18 cellular contexts compared by ENCODE assay signal in the genomic region with DNA sequence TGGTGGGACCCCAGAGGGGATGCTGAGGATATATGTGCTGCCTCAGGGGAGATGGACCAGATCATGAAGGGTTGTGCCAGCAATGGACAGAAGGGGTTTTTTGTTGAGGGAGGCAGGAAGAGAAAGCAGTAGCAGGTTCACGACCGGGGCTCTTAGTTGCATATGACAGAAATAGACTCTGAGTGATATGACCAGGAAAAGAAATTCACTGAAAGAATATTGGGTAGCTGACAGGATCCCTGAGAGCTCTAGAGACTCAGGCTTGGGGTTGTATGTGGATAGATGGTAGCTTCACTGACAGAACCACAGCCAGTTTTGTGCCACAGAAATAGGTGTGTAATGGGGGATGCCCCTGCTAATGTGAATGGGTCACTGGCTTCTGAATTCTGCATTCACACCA.
A peak's percentile ranks its signal among the peaks of the same experiment; 100 is the strongest.
DNase-seq lines count a peak whose midpoint lies in the region; ATAC-seq and TF ChIP-seq lines count a peak whose summit lies in the region.
"Had no signal": no experiment of that assay in that cellular context is flagged by ENCODE, and none has a peak within 500 bp of the region (broad histone marks: within the 10 kb centered on the region; RNA-seq: fewer than 3 reads in every experiment).

No MANE protein-coding gene starts in this region.

- H3K4me3 ChIP-seq in Caco-2 (ENCODE audit: low read depth, low read length), result no peak overlapping the region
- no peak overlapping the region for H3K4me3 ChIP-seq in spleen
- H3K4me3 ChIP-seq: GM23248, hepatocyte, transverse colon had no signal

- CTCF ChIA-PET in Caco-2 (lab: Charles Lee), result no interaction called here

- peak; percentile 54 for ATAC-seq in GM21390 (IDR thresholded peaks at IDR 0.05; ENCODE audit: unreplicated experiment)
- peak; percentile 39 for ATAC-seq in HG02938 (IDR thresholded peaks at IDR 0.05; ENCODE audit: unreplicated experiment)

- H3K9me3 ChIP-seq in Caco-2 (0 out of 2 replicates have a peak, but pooled peaks cover 2% of the 10 kb centered on the region), spleen (peaks cover 0 to 8% (median 5%) of the 10 kb centered on the region in 8 donors)
- H3K9me3 ChIP-seq: transverse colon had no signal

- H3K4me3 Mint-ChIP-seq in Caco-2 (ENCODE audit: unreplicated experiment), result no peak overlapping the region
- H3K4me3 Mint-ChIP-seq: activated CD4-positive, alpha-beta T cell treated with anti-CD3 and anti-CD28 coated beads, Interleukin-2, amount 10 ng/mL, durations not matched to agents 7 days and 5 days; activated naive CD8-positive, alpha-beta T cell had no signal

- intact Hi-C loops in Caco-2 (cut with micrococcal nuclease; ENCODE audit: unreplicated experiment), result no loop called here
- intact Hi-C loops in spleen (cut with DNase I; ENCODE audit: low total_unique reads), result no loop called here

- DNase-seq in Caco-2, result no peak
- DNase-seq in LHCN-M2 (ENCODE audit: low read depth), result peak; percentile 11
- no peak for DNase-seq in NCI-H748 (lab: John Stamatoyannopoulos, UW; ENCODE audit: unreplicated experiment)
- no peak for DNase-seq in midbrain (lab: John Stamatoyannopoulos, UW)
- no peak for DNase-seq in spleen
- DNase-seq in caudate nucleus (lab: John Stamatoyannopoulos, UW), result no peak
- DNase-seq: 8988T; activated CD4-positive, alpha-beta T cell treated with anti-CD3 and anti-CD28 coated beads, Interleukin-2, amount 10 ng/mL, durations not matched to agents 7 days and 5 days; NCI-H187 treated with DMSO at 0.1 percent for 48 hours; OCI-M1; stimulated activated CD4-positive, alpha-beta T cell treated with anti-CD3 and anti-CD28 coated beads, Interleukin-4, amount 100 ng/mL, for 1 hour; transverse colon had no signal

- H3K27me3 Mint-ChIP-seq in Caco-2 (ENCODE audit: insufficient read depth, unreplicated experiment), result no peaks in the 10 kb centered on the region

- peak overlapping the region; percentile 19 for H3K27ac Mint-ChIP-seq in Caco-2 (ENCODE audit: unreplicated experiment)
- H3K27ac Mint-ChIP-seq: activated CD4-positive, alpha-beta T cell treated with anti-CD3 and anti-CD28 coated beads, Interleukin-2, amount 10 ng/mL, durations not matched to agents 7 days and 5 days; activated naive CD8-positive, alpha-beta T cell had no signal

- POLR2A ChIA-PET in Caco-2 (lab: Charles Lee), result no interaction called here

- peaks cover 42% of the 10 kb centered on the region for H3K9me3 Mint-ChIP-seq in Caco-2 (ENCODE audit: unreplicated experiment)
- H3K9me3 Mint-ChIP-seq: activated CD4-positive, alpha-beta T cell treated with anti-CD3 and anti-CD28 coated beads, Interleukin-2, amount 10 ng/mL, durations not matched to agents 7 days and 5 days had no signal

- no peaks in the 10 kb centered on the region for H3K27me3 ChIP-seq in Caco-2 (replicated peaks; ENCODE audit: control insufficient read depth, insufficient read depth, low read length)
- no peaks in the 10 kb centered on the region for H3K27me3 ChIP-seq in spleen (replicated peaks in 1 of 7)
- H3K27me3 ChIP-seq: hepatocyte, transverse colon had no signal

- no peaks in the 10 kb centered on the region for H3K36me3 Mint-ChIP-seq in Caco-2 (ENCODE audit: insufficient read depth, unreplicated experiment)
- H3K36me3 Mint-ChIP-seq: activated naive CD8-positive, alpha-beta T cell had no signal

- H3K4me1 ChIP-seq in Caco-2, result peaks cover 18% of the 10 kb centered on the region
- H3K4me1 ChIP-seq in spleen, result no peaks in the 10 kb centered on the region

- BruUV-seq in Caco-2 (replicated peaks; lab: Mats Ljungman, UMichigan), result no TSS peak

- no peaks in the 10 kb centered on the region for H3K36me3 ChIP-seq in Caco-2 (ENCODE audit: control insufficient read depth, insufficient read depth, low read length)
- H3K36me3 ChIP-seq in spleen, result no peaks in the 10 kb centered on the region
- H3K36me3 ChIP-seq: transverse colon had no signal

- H3K27ac ChIP-seq in spleen (no peak overlapping the region), caudate nucleus (ENCODE audit: low read depth, low read length) (no peak overlapping the region)
- H3K27ac ChIP-seq: C4-2B, GM23248, hepatocyte had no signal

- TF ChIP-seq POLR2A in spleen (IDR thresholded peaks at IDR 0.05), result no peak

- peaks cover 12% of the 10 kb centered on the region for H3K4me1 Mint-ChIP-seq in Caco-2 (ENCODE audit: low read depth, unreplicated experiment)

- 71 to 87% (median 72%) methylated on average over 2 of the region's 2 CpGs for WGBS in spleen, 5 donors

- TF ChIP-seq CTCF in Caco-2 (IDR thresholded peaks at IDR 0.05; ENCODE audit: insufficient read depth in 1 of 2, low read depth in 1 of 2, low read length in 1 of 2, severe bottlenecking in 1 of 2, unreplicated experiment in 1 of 2) (no peak), spleen (IDR thresholded peaks at IDR 0.05 in 8 of 11, conservative IDR thresholded peaks at IDR 0.05 in 3 of 11) (no peak)
